15 cellular contexts compared by ENCODE assay signal in the genomic region with DNA sequence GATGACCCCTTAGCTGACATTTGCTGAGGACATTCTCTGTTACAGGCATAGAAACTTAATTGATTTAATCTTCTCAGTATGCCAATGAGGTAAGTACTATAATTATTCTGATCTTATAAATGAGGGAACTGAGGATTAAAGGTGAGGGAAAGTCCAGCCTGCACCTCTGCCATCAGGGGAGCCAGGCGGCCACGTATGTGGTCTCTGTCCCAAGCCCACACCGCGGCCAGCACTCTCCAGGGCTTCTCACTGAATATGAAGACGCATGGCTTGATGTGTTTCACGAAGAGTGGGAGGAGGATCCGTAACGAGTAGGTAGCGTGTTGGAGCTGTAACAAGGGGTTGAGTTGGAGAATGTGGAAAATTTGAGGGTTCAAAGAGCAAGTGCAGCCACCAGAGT.
DNase-seq lines count a peak whose midpoint lies in the region; ATAC-seq and TF ChIP-seq lines count a peak whose summit lies in the region.
"Had no signal": no experiment of that assay in that cellular context is flagged by ENCODE, and none has a peak within 500 bp of the region (broad histone marks: within the 10 kb centered on the region; RNA-seq: fewer than 3 reads in every experiment).

No MANE protein-coding gene starts in this region.

- H3K36me3 Mint-ChIP-seq in activated T-cell treated with anti-CD3 and anti-CD28 coated beads, Interleukin-2, amount 50 U/mL, for 72 hours (ENCODE audit: insufficient read depth in 2 of 2) = no peaks in the 10 kb centered on the region
- no peaks in the 10 kb centered on the region for H3K36me3 Mint-ChIP-seq in activated T-cell treated with anti-CD3 and anti-CD28 coated beads, Interleukin-2, amount 50 U/mL, for 24 hours (ENCODE audit: low read depth)
- H3K36me3 Mint-ChIP-seq in nephron progenitor cell (ENCODE audit: low read depth) (no peaks in the 10 kb centered on the region), T-helper 17 cell (ENCODE audit: low read depth) (peaks cover 3% of the 10 kb centered on the region)
- H3K36me3 Mint-ChIP-seq: CD8-positive, alpha-beta T cell had no signal

- intact Hi-C loops in posterior vena cava (cut with DNase I) = no loop called here

- H3K27me3 Mint-ChIP-seq in activated T-cell treated with anti-CD3 and anti-CD28 coated beads, Interleukin-2, amount 50 U/mL, for 72 hours (ENCODE audit: low read depth) = peaks cover 6% of the 10 kb centered on the region
- H3K27me3 Mint-ChIP-seq in activated T-cell treated with anti-CD3 and anti-CD28 coated beads, Interleukin-2, amount 50 U/mL, for 24 hours = peaks cover 16% of the 10 kb centered on the region
- H3K27me3 Mint-ChIP-seq in nephron progenitor cell (ENCODE audit: low read depth, poor library complexity) = no peaks in the 10 kb centered on the region
- H3K27me3 Mint-ChIP-seq in T-helper 17 cell = peaks cover 39% of the 10 kb centered on the region

- no peak for ATAC-seq in activated T-cell treated with anti-CD3 and anti-CD28 coated beads, Interleukin-2, amount 50 U/mL, for 72 hours (replicated peaks in 1 of 2)
- no peak for ATAC-seq in T-helper 17 cell
- ATAC-seq: A549; CD8-positive, alpha-beta T cell; GM12878 had no signal

- no peaks in the 10 kb centered on the region for H3K4me1 Mint-ChIP-seq in activated T-cell treated with anti-CD3 and anti-CD28 coated beads, Interleukin-2, amount 50 U/mL, for 72 hours (ENCODE audit: low read depth)
- H3K4me1 Mint-ChIP-seq in activated T-cell treated with anti-CD3 and anti-CD28 coated beads, Interleukin-2, amount 50 U/mL, for 24 hours (ENCODE audit: low read depth) = no peaks in the 10 kb centered on the region
- peaks cover 6% of the 10 kb centered on the region for H3K4me1 Mint-ChIP-seq in nephron progenitor cell
- no peaks in the 10 kb centered on the region for H3K4me1 Mint-ChIP-seq in T-helper 17 cell
- H3K4me1 Mint-ChIP-seq: B cell had no signal

- peak overlapping the region; percentile 2 for H3K27ac Mint-ChIP-seq in activated T-cell treated with anti-CD3 and anti-CD28 coated beads, Interleukin-2, amount 50 U/mL, for 72 hours
- no peak overlapping the region for H3K27ac Mint-ChIP-seq in activated T-cell treated with anti-CD3 and anti-CD28 coated beads, Interleukin-2, amount 50 U/mL, for 24 hours
- H3K27ac Mint-ChIP-seq in nephron progenitor cell (peak overlapping the region; percentile 5), T-helper 17 cell (no peak overlapping the region)
- H3K27ac Mint-ChIP-seq: B cell; CD4-positive, alpha-beta T cell; CD8-positive, alpha-beta T cell had no signal

- H3K9me3 Mint-ChIP-seq in activated T-cell treated with anti-CD3 and anti-CD28 coated beads, Interleukin-2, amount 50 U/mL, for 72 hours = no peaks in the 10 kb centered on the region
- no peaks in the 10 kb centered on the region for H3K9me3 Mint-ChIP-seq in activated T-cell treated with anti-CD3 and anti-CD28 coated beads, Interleukin-2, amount 50 U/mL, for 24 hours
- H3K9me3 Mint-ChIP-seq in nephron progenitor cell = peaks cover 4% of the 10 kb centered on the region
- H3K9me3 Mint-ChIP-seq: CD4-positive, alpha-beta T cell; CD8-positive, alpha-beta T cell had no signal

- no peak overlapping the region for H3K4me3 Mint-ChIP-seq in activated T-cell treated with anti-CD3 and anti-CD28 coated beads, Interleukin-2, amount 50 U/mL, for 72 hours
- no peak overlapping the region for H3K4me3 Mint-ChIP-seq in activated T-cell treated with anti-CD3 and anti-CD28 coated beads, Interleukin-2, amount 50 U/mL, for 24 hours
- peak overlapping the region; percentile 9 for H3K4me3 Mint-ChIP-seq in nephron progenitor cell
- no peak overlapping the region for H3K4me3 Mint-ChIP-seq in T-helper 17 cell
- H3K4me3 Mint-ChIP-seq: B cell; CD4-positive, alpha-beta T cell; CD8-positive, alpha-beta T cell had no signal

- TF ChIP-seq CTCF in nephron progenitor cell (IDR thresholded peaks at IDR 0.05) = no peak

- no peaks in the 10 kb centered on the region for H3K9me3 ChIP-seq in T-helper 17 cell (ENCODE audit: control insufficient read depth, low read length, poor library complexity, severe bottlenecking)
- H3K9me3 ChIP-seq: Caco-2 had no signal

- DNase-seq in activated T-cell treated with anti-CD3 and anti-CD28 coated beads, Interleukin-2, amount 50 U/mL, for 72 hours = no peak
- DNase-seq in activated T-cell treated with anti-CD3 and anti-CD28 coated beads, Interleukin-2, amount 50 U/mL, for 24 hours = no peak
- no peak for DNase-seq in nephron progenitor cell
- peak; percentile 45 for DNase-seq in posterior vena cava (ENCODE audit: low spot score)
- DNase-seq in T-helper 17 cell = no peak
- no peak for DNase-seq in GDM1 (lab: John Stamatoyannopoulos, UW)
- DNase-seq: AML-193; Caco-2; Calu3; CD4-positive, alpha-beta T cell; CD8-positive, alpha-beta T cell; DMS79 treated with DMSO at 0.1 percent for 48 hours had no signal

Comparison
In these comparisons a context has a peak if more than half of its experiments do, and no peak if none do; other contexts are left out.
1. H3K27ac Mint-ChIP-seq: peak in activated T-cell treated with anti-CD3 and anti-CD28 coated beads, Interleukin-2, amount 50 U/mL, for 72 hours (single experiment) and nephron progenitor cell (single experiment); none in activated T-cell treated with anti-CD3 and anti-CD28 coated beads, Interleukin-2, amount 50 U/mL, for 24 hours (single experiment) and T-helper 17 cell (single experiment).